In genomic region chr5:34486160-34486765, GRCh38 we compare ENCODE assay signal across 7 cellular contexts.
DNase-seq lines count a peak whose midpoint lies in the region; ATAC-seq and TF ChIP-seq lines count a peak whose summit lies in the region.

No MANE protein-coding gene starts in this region.

- no peaks in the 10 kb centered on the region for H3K79me2 ChIP-seq in OCI-LY1 (ENCODE audit: insufficient read depth, low read length)

- peaks cover 22 to 24% of the 10 kb centered on the region in 2 donors for H3K4me1 Mint-ChIP-seq in natural killer cell treated with Interleukin-12 subunit alpha and Interleukin-12 subunit beta and Interleukin-15 and Interleukin-18, amount 100 ng/mL, for 72 hours (ENCODE audit: low read depth in 2 of 2)

- no peaks in the 10 kb centered on the region for H3F3A ChIP-seq in OCI-LY1 (ENCODE audit: insufficient read depth, low read length)

- TF ChIP-seq CTCF in OCI-LY1 (IDR thresholded peaks at IDR 0.05; ENCODE audit: low read length), result peak; percentile 88

- no peaks in the 10 kb centered on the region for H3K27me3 ChIP-seq in OCI-LY1 (ENCODE audit: insufficient read depth, low read length)

- H3K36me3 ChIP-seq in OCI-LY1 (ENCODE audit: insufficient read depth, low read length), result no peaks in the 10 kb centered on the region

- no peak overlapping the region for H2AFZ ChIP-seq in OCI-LY1 (ENCODE audit: low read length)

- H3K27ac Mint-ChIP-seq in natural killer cell treated with Interleukin-12 subunit alpha and Interleukin-12 subunit beta and Interleukin-15 and Interleukin-18, amount 100 ng/mL, for 72 hours, result no peak overlapping the region

- H3K4me3 Mint-ChIP-seq in natural killer cell treated with Interleukin-12 subunit alpha and Interleukin-12 subunit beta and Interleukin-15 and Interleukin-18, amount 100 ng/mL, for 72 hours, result no peak overlapping the region

- peak; percentile 58 for ATAC-seq in GM18498 (IDR thresholded peaks at IDR 0.05; ENCODE audit: unreplicated experiment)
- ATAC-seq in natural killer cell treated with Interleukin-12 subunit alpha and Interleukin-12 subunit beta and Interleukin-15 and Interleukin-18, amount 100 ng/mL, for 72 hours, result peak in 1 of 2 donors; percentile 61

- H3K4me1 ChIP-seq in OCI-LY1 (ENCODE audit: insufficient read depth, low read length, severe bottlenecking), result no peaks in the 10 kb centered on the region

- H3K4me3 ChIP-seq in OCI-LY1 (ENCODE audit: low read depth, low read length, poor library complexity, severe bottlenecking), result no peak overlapping the region

- in situ Hi-C loops in KBM-7 (cut with MboI; ENCODE audit: low pct_unique_long_range_greater_than_20kb, low sequenced_read_pairs), result loop anchor here (25.0 kb wide), 2 partner anchors 401 to 526 kb away; no protein-coding TSS in a partner anchor

- no peaks in the 10 kb centered on the region for H3K9me3 ChIP-seq in OCI-LY1 (ENCODE audit: low read length)

- peaks cover 0 to 6% of the 10 kb centered on the region in 2 donors for H3K27me3 Mint-ChIP-seq in natural killer cell treated with Interleukin-12 subunit alpha and Interleukin-12 subunit beta and Interleukin-15 and Interleukin-18, amount 100 ng/mL, for 72 hours

- H3K27ac ChIP-seq in OCI-LY1 (ENCODE audit: low read depth, low read length, poor library complexity, severe bottlenecking), result no peak overlapping the region

- peak; percentile 76 for DNase-seq in KBM-7
- peak; percentile 58 for DNase-seq in activated T-cell treated with anti-CD3 and anti-CD28 coated beads for 48 hours (ENCODE audit: low read depth)
- peak; percentile 78 for DNase-seq in fibroblast of gingiva (ENCODE audit: low read depth)
- peak; percentile 70 for DNase-seq in natural killer cell treated with Interleukin-12 subunit alpha and Interleukin-12 subunit beta and Interleukin-15 and Interleukin-18, amount 100 ng/mL, for 72 hours (ENCODE audit: low spot score)
- peak; percentile 43 for DNase-seq in stimulated activated naive CD4-positive, alpha-beta T cell treated with Interleukin-2 at 50 U/mL for 16 hours (lab: John Stamatoyannopoulos, UW)

- no peak overlapping the region for H3K9ac ChIP-seq in OCI-LY1 (ENCODE audit: low read length)

- H3K9me2 ChIP-seq in OCI-LY1 (ENCODE audit: low read depth, low read length), result no peaks in the 10 kb centered on the region

- no peaks in the 10 kb centered on the region for H3K9me3 Mint-ChIP-seq in natural killer cell treated with Interleukin-12 subunit alpha and Interleukin-12 subunit beta and Interleukin-15 and Interleukin-18, amount 100 ng/mL, for 72 hours

- H3K4me2 ChIP-seq in OCI-LY1 (ENCODE audit: low read length), result no peak overlapping the region

- H3K36me3 Mint-ChIP-seq in natural killer cell treated with Interleukin-12 subunit alpha and Interleukin-12 subunit beta and Interleukin-15 and Interleukin-18, amount 100 ng/mL, for 72 hours, result no peaks in the 10 kb centered on the region

- H4K20me1 ChIP-seq in OCI-LY1 (ENCODE audit: insufficient read depth, low read length), result no peaks in the 10 kb centered on the region
